Comparison of ENCODE assay signal across 1 cellular context in the genomic region with DNA sequence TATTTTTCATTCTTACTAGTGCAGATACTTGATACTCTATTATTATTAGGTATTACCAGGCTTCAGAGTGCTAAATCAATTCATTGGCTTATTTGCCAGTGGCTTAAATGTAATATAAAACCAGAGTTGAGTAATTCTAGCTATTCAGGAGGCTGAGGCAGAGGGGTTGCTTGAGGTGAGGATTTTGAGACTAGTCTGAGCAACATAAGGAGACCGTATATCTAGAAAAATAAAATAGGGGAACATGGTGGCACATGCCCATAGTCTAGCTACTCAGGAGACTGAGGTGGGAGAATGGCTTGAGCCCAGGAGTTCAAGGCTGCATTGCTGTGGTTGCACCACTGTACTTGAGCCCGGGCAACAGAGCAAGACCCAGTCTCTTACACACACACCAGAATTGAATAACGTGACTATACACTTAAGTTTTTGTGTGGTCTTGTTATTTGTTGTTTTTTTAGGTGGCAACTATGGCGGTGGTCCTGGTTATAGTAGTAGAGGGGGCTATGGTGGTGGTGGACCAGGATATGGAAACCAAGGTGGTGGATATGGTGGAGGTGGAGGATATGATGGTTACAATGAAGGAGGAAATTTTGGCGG.
TF ChIP-seq lines count a peak whose summit lies in the region.

No MANE protein-coding gene starts in this region.

TF ChIP-seq in A549, 52 proteins besides CTCF, POLR2A, EP300 and RAD21:
- TF ChIP-seq HOXA7 (CRISPR knock-in tag; IDR thresholded peaks at IDR 0.05) (peak; percentile 74; the same call in 1 of the 2 replicates), TP53 (CRISPR knock-in tag; IDR thresholded peaks at IDR 0.05) (0 out of 2 replicates have a peak, but pooled peaks have one; percentile 46), RARB (CRISPR knock-in tag; IDR thresholded peaks at IDR 0.05) (peak; percentile 39; the same call in 1 of the 2 replicates), HES2 (IDR thresholded peaks at IDR 0.05) (no peak), MAX (IDR thresholded peaks at IDR 0.05) (no peak)
